Comparison of ENCODE assay signal across 33 cellular contexts in the genomic region with DNA sequence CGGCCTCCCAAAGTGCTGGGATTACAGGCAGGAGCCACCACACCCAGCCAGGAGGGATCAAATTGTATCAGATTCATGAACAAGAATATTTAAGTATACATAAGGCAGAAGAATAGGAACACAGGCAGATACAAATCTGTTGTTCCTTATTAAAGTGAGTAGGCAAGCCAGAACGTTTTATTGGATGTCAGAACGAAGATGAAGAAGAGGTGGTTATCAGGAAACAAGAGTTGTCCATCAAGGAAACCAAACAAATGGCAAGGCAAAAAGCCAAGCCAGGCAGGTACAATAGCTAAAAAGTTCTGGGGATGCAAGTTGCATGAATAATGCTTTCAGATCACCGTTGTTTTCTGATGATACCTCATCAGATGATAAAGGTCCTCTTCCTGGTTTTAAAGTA.
"Had no signal": no experiment of that assay in that cellular context is flagged by ENCODE, and none has a peak within 500 bp of the region (broad histone marks: within the 10 kb centered on the region; RNA-seq: fewer than 3 reads in every experiment).

No MANE protein-coding gene starts in this region.

- H3K36me3 Mint-ChIP-seq: activated CD4-positive, alpha-beta memory T cell treated with anti-CD3 and anti-CD28 coated beads for 36 hours; activated CD8-positive, alpha-beta memory T cell treated with anti-CD3 and anti-CD28 coated beads, Interleukin-2, amount 10 ng/mL, durations not matched to agents 7 days and 5 days; activated naive CD4-positive, alpha-beta T cell treated with anti-CD3 and anti-CD28 coated beads, Interleukin-2, amount 10 ng/mL, durations not matched to agents 7 days and 5 days; activated naive CD4-positive, alpha-beta T cell treated with anti-CD3 and anti-CD28 coated beads, Interleukin-2, amount 50 U/mL, for 72 hours; activated naive CD8-positive, alpha-beta T cell treated with anti-CD3 and anti-CD28 coated beads, Interleukin-2, amount 10 ng/mL, durations not matched to agents 7 days and 5 days; brain had no signal

- H3K27ac ChIP-seq: ascending aorta, breast epithelium, cardiac muscle cell, colonic mucosa, dorsolateral prefrontal cortex had no signal

- ATAC-seq: activated CD4-positive, alpha-beta T cell treated with anti-CD3 and anti-CD28 coated beads for 36 hours; activated CD8-positive, alpha-beta memory T cell treated with anti-CD3 and anti-CD28 coated beads, Interleukin-2, amount 10 ng/mL, durations not matched to agents 7 days and 5 days; activated CD8-positive, alpha-beta T cell treated with anti-CD3 and anti-CD28 coated beads, Interleukin-2, amount 10 ng/mL, durations not matched to agents 7 days and 5 days; activated naive CD4-positive, alpha-beta T cell treated with anti-CD3 and anti-CD28 coated beads, Interleukin-2, amount 50 U/mL, for 72 hours; esophagus mucosa; T-helper 17 cell had no signal

- DNase-seq: activated CD4-positive, alpha-beta memory T cell treated with anti-CD3 and anti-CD28 coated beads for 36 hours; activated CD4-positive, alpha-beta T cell treated with anti-CD3 and anti-CD28 coated beads for 36 hours; activated CD4-positive, alpha-beta T cell treated with anti-CD3 and anti-CD28 coated beads, Interleukin-2, amount 10 ng/mL, durations not matched to agents 24 days and 14 days; activated CD4-positive, CD25-positive, alpha-beta regulatory T cell; activated CD4-positive, CD25-positive, alpha-beta regulatory T cell treated with anti-CD3 and anti-CD28 coated beads, Interleukin-2, amount 50 U/mL, for 72 hours; activated CD8-positive, alpha-beta memory T cell treated with anti-CD3 and anti-CD28 coated beads, Interleukin-2, amount 10 ng/mL, durations not matched to agents 7 days and 5 days; activated CD8-positive, alpha-beta memory T cell treated with anti-CD3 and anti-CD28 coated beads, Interleukin-2, amount 50 U/mL, for 4 hours; activated CD8-positive, alpha-beta T cell treated with anti-CD3 and anti-CD28 coated beads, Interleukin-2, amount 10 ng/mL, durations not matched to agents 7 days and 5 days; activated effector memory CD4-positive, alpha-beta T cell treated with anti-CD3 and anti-CD28 coated beads, Interleukin-2, amount 50 U/mL, for 16 hours; activated naive CD4-positive, alpha-beta T cell treated with anti-CD3 and anti-CD28 coated beads, Interleukin-2, amount 10 ng/mL, durations not matched to agents 7 days and 5 days; activated naive CD8-positive, alpha-beta T cell treated with anti-CD3 and anti-CD28 coated beads, Interleukin-2, amount 10 ng/mL, durations not matched to agents 7 days and 5 days; activated T-cell treated with anti-CD3 and anti-CD28 coated beads, Interleukin-2, amount 50 U/mL, for 1 hour; activated T-cell treated with anti-CD3 and anti-CD28 coated beads, Interleukin-2, amount 50 U/mL, for 48 hours; central memory CD4-positive, alpha-beta T cell; cerebellar nuclear complex; colonic mucosa; dorsolateral prefrontal cortex; effector memory CD4-positive, alpha-beta T cell; endodermal cell; foreskin fibroblast; head of caudate nucleus; T-helper 17 cell; T1000 had no signal

- H3K4me1 ChIP-seq: ascending aorta, breast epithelium, colonic mucosa had no signal

- H3K27me3 ChIP-seq: ascending aorta, breast epithelium, cardiac muscle cell, colonic mucosa, dorsolateral prefrontal cortex had no signal

- H3K36me3 ChIP-seq: ascending aorta, breast epithelium, cardiac muscle cell, colonic mucosa had no signal

- H3K4me3 Mint-ChIP-seq: activated CD4-positive, alpha-beta memory T cell treated with anti-CD3 and anti-CD28 coated beads for 36 hours; activated CD4-positive, alpha-beta T cell treated with anti-CD3 and anti-CD28 coated beads for 36 hours; activated CD4-positive, alpha-beta T cell treated with anti-CD3 and anti-CD28 coated beads, Interleukin-2, amount 10 ng/mL, durations not matched to agents 24 days and 14 days; activated CD8-positive, alpha-beta memory T cell treated with anti-CD3 and anti-CD28 coated beads, Interleukin-2, amount 10 ng/mL, durations not matched to agents 7 days and 5 days; activated CD8-positive, alpha-beta T cell treated with anti-CD3 and anti-CD28 coated beads, Interleukin-2, amount 10 ng/mL, durations not matched to agents 7 days and 5 days; activated naive CD4-positive, alpha-beta T cell treated with anti-CD3 and anti-CD28 coated beads, Interleukin-2, amount 10 ng/mL, durations not matched to agents 7 days and 5 days; activated naive CD8-positive, alpha-beta T cell treated with anti-CD3 and anti-CD28 coated beads, Interleukin-2, amount 10 ng/mL, durations not matched to agents 7 days and 5 days; activated T-helper 1 cell treated with anti-CD3 and anti-CD28 coated beads, Interleukin-12 subunit alpha, Interleukin-12 subunit beta, Interleukin-2, Interleukin-4 antibody, amounts not matched to agents 30 ng/mL and 10 ng/mL and 1 ng/mL, durations not matched to agents 14 hours and 24 hours and 36 hours; brain; dendritic cell treated with granulocyte-macrophage colony-stimulating factor and Interleukin-4, amounts not matched to agents 40 ng/mL and 50 ng/mL, for 4 days; endodermal cell; T-helper 17 cell; T-helper 2 cell treated with Interferon-gamma antibody and Interleukin-4, amounts not matched to agents 5 μg/mL and 100 μg/mL, for 36 hours had no signal

- H3K9me3 ChIP-seq: ascending aorta, breast epithelium, colonic mucosa had no signal

- H3K9me3 Mint-ChIP-seq: activated CD4-positive, alpha-beta memory T cell treated with anti-CD3 and anti-CD28 coated beads for 36 hours; activated CD4-positive, alpha-beta T cell treated with anti-CD3 and anti-CD28 coated beads, Interleukin-2, amount 10 ng/mL, durations not matched to agents 24 days and 14 days; activated naive CD4-positive, alpha-beta T cell treated with anti-CD3 and anti-CD28 coated beads, Interleukin-2, amount 10 ng/mL, durations not matched to agents 7 days and 5 days; activated naive CD4-positive, alpha-beta T cell treated with anti-CD3 and anti-CD28 coated beads, Interleukin-2, amount 50 U/mL, for 72 hours; activated naive CD8-positive, alpha-beta T cell treated with anti-CD3 and anti-CD28 coated beads, Interleukin-2, amount 10 ng/mL, durations not matched to agents 7 days and 5 days; activated T-helper 1 cell treated with anti-CD3 and anti-CD28 coated beads, Interleukin-12 subunit alpha, Interleukin-12 subunit beta, Interleukin-2, Interleukin-4 antibody, amounts not matched to agents 30 ng/mL and 10 ng/mL and 1 ng/mL, durations not matched to agents 14 hours and 24 hours and 36 hours; activated T-helper 2 cell treated with anti-CD3 and anti-CD28 coated beads, Interferon-gamma antibody, Interleukin-2, Interleukin-4, amounts not matched to agents 10 μg/mL and 5 μg/mL and 100 μg/mL, durations not matched to agents 14 hours and 24 hours and 36 hours; brain; dendritic cell treated with granulocyte-macrophage colony-stimulating factor and Interleukin-4, amounts not matched to agents 40 ng/mL and 50 ng/mL, for 4 days; endodermal cell; T-helper 2 cell treated with Interferon-gamma antibody and Interleukin-4, amounts not matched to agents 5 μg/mL and 100 μg/mL, for 36 hours had no signal

- H3K4me1 Mint-ChIP-seq: activated CD4-positive, alpha-beta T cell treated with anti-CD3 and anti-CD28 coated beads for 36 hours; activated CD4-positive, alpha-beta T cell treated with anti-CD3 and anti-CD28 coated beads, Interleukin-2, amount 10 ng/mL, durations not matched to agents 24 days and 14 days; activated CD8-positive, alpha-beta memory T cell treated with anti-CD3 and anti-CD28 coated beads, Interleukin-2, amount 10 ng/mL, durations not matched to agents 7 days and 5 days; activated naive CD4-positive, alpha-beta T cell treated with anti-CD3 and anti-CD28 coated beads, Interleukin-2, amount 10 ng/mL, durations not matched to agents 7 days and 5 days; activated naive CD8-positive, alpha-beta T cell treated with anti-CD3 and anti-CD28 coated beads, Interleukin-2, amount 10 ng/mL, durations not matched to agents 7 days and 5 days; brain; endodermal cell; T-helper 17 cell had no signal

- H3K4me3 ChIP-seq: ascending aorta, breast epithelium, cardiac muscle cell, colonic mucosa, dorsolateral prefrontal cortex had no signal

- H3K27me3 Mint-ChIP-seq: activated CD4-positive, alpha-beta memory T cell treated with anti-CD3 and anti-CD28 coated beads for 36 hours; activated CD4-positive, alpha-beta T cell treated with anti-CD3 and anti-CD28 coated beads for 36 hours; activated CD4-positive, alpha-beta T cell treated with anti-CD3 and anti-CD28 coated beads, Interleukin-2, amount 10 ng/mL, durations not matched to agents 24 days and 14 days; activated CD8-positive, alpha-beta memory T cell treated with anti-CD3 and anti-CD28 coated beads, Interleukin-2, amount 10 ng/mL, durations not matched to agents 7 days and 5 days; activated naive CD4-positive, alpha-beta T cell treated with anti-CD3 and anti-CD28 coated beads, Interleukin-2, amount 10 ng/mL, durations not matched to agents 7 days and 5 days; activated naive CD8-positive, alpha-beta T cell treated with anti-CD3 and anti-CD28 coated beads, Interleukin-2, amount 10 ng/mL, durations not matched to agents 7 days and 5 days; brain; dendritic cell treated with granulocyte-macrophage colony-stimulating factor and Interleukin-4, amounts not matched to agents 40 ng/mL and 50 ng/mL, for 4 days; T-helper 17 cell had no signal

- H3K27ac Mint-ChIP-seq: activated CD4-positive, alpha-beta memory T cell treated with anti-CD3 and anti-CD28 coated beads for 36 hours; activated CD4-positive, alpha-beta T cell treated with anti-CD3 and anti-CD28 coated beads for 36 hours; activated CD4-positive, alpha-beta T cell treated with anti-CD3 and anti-CD28 coated beads, Interleukin-2, amount 10 ng/mL, durations not matched to agents 24 days and 14 days; activated CD8-positive, alpha-beta memory T cell treated with anti-CD3 and anti-CD28 coated beads, Interleukin-2, amount 10 ng/mL, durations not matched to agents 7 days and 5 days; activated CD8-positive, alpha-beta T cell treated with anti-CD3 and anti-CD28 coated beads, Interleukin-2, amount 10 ng/mL, durations not matched to agents 7 days and 5 days; activated naive CD4-positive, alpha-beta T cell treated with anti-CD3 and anti-CD28 coated beads, Interleukin-2, amount 10 ng/mL, durations not matched to agents 7 days and 5 days; activated naive CD4-positive, alpha-beta T cell treated with anti-CD3 and anti-CD28 coated beads, Interleukin-2, amount 50 U/mL, for 72 hours; activated naive CD8-positive, alpha-beta T cell treated with anti-CD3 and anti-CD28 coated beads, Interleukin-2, amount 10 ng/mL, durations not matched to agents 7 days and 5 days; activated T-helper 1 cell treated with anti-CD3 and anti-CD28 coated beads, Interleukin-12 subunit alpha, Interleukin-12 subunit beta, Interleukin-2, Interleukin-4 antibody, amounts not matched to agents 30 ng/mL and 10 ng/mL and 1 ng/mL, durations not matched to agents 14 hours and 24 hours and 36 hours; activated T-helper 2 cell treated with anti-CD3 and anti-CD28 coated beads, Interferon-gamma antibody, Interleukin-2, Interleukin-4, amounts not matched to agents 10 μg/mL and 5 μg/mL and 100 μg/mL, durations not matched to agents 14 hours and 24 hours and 36 hours; brain; dendritic cell treated with granulocyte-macrophage colony-stimulating factor and Interleukin-4, amounts not matched to agents 40 ng/mL and 50 ng/mL, for 4 days; endodermal cell; T-helper 17 cell; T-helper 2 cell treated with Interferon-gamma antibody and Interleukin-4, amounts not matched to agents 5 μg/mL and 100 μg/mL, for 36 hours had no signal
